ENCODE assay signal across 11 cellular contexts in genomic region chr2:46134531-46135229, GRCh38.
DNase-seq lines count a peak whose midpoint lies in the region; FAIRE-seq lines count a peak whose summit lies in the region.
"Had no signal": no experiment of that assay in that cellular context is flagged by ENCODE, and none has a peak within 500 bp of the region (broad histone marks: within the 10 kb centered on the region; RNA-seq: fewer than 3 reads in every experiment).

No MANE protein-coding gene starts in this region.

- H3K9me3 ChIP-seq in esophagus (ENCODE audit: control insufficient read depth in 2 of 2, insufficient read depth in 1 of 2, low read depth in 1 of 2, low read length in 1 of 2) (no peaks in the 10 kb centered on the region), mucosa of rectum (ENCODE audit: control insufficient read depth in 2 of 2, low read length in 2 of 2) (no peaks in the 10 kb centered on the region)

- DNase-seq in A172 (ENCODE audit: low spot score) (peak; percentile 78), NCI-H2171 (lab: John Stamatoyannopoulos, UW) (peak; percentile 81), frontal cortex (ENCODE audit: low spot score in 2 of 2) (no peak), mucosa of gallbladder (ENCODE audit: low spot score) (no peak), NCI-H2227 treated with DMSO at 0.1 percent for 48 hours (lab: John Stamatoyannopoulos, UW) (no peak)
- DNase-seq in activated effector memory CD4-positive, alpha-beta T cell treated with Interleukin-2 at 50 U/mL for 16 hours = no peak
- DNase-seq: activated naive CD4-positive, alpha-beta T cell treated with anti-CD3 and anti-CD28 coated beads for 36 hours; natural killer cell had no signal

- H3K9ac ChIP-seq in mucosa of rectum (ENCODE audit: low read depth in 1 of 2, low read length in 2 of 2) = no peak overlapping the region

- peak overlapping the region; percentile 8 to 79 for H3K27ac ChIP-seq in esophagus (ENCODE audit: low read depth in 2 of 2, low read length in 1 of 2)
- H3K27ac ChIP-seq in mucosa of rectum (ENCODE audit: low read depth in 2 of 2, low read length in 2 of 2) = peak overlapping the region; percentile 6 to 13

- H3K36me3 ChIP-seq in esophagus (ENCODE audit: control insufficient read depth in 2 of 2, insufficient read depth in 2 of 2, low read length in 1 of 2) (no peaks in the 10 kb centered on the region), mucosa of rectum (ENCODE audit: control insufficient read depth in 2 of 2, insufficient read depth in 2 of 2, low read length in 2 of 2) (no peaks in the 10 kb centered on the region)

- WGBS in esophagus, 2 donors = 34 to 48% methylated on average over 8 of the region's 8 CpGs

- no peak for FAIRE-seq in frontal cortex (lab: Jason Lieb, UNC)
- FAIRE-seq: TTC549 had no signal

- H3K4me1 ChIP-seq in esophagus (ENCODE audit: control insufficient read depth in 2 of 2, insufficient read depth in 2 of 2, low read length in 1 of 2) (peaks cover 2 to 6% of the 10 kb centered on the region in 2 donors), mucosa of rectum (ENCODE audit: control insufficient read depth in 2 of 2, insufficient read depth in 2 of 2, low read length in 2 of 2) (no peaks in the 10 kb centered on the region)

- H3K27me3 ChIP-seq in esophagus (ENCODE audit: control insufficient read depth in 1 of 2, insufficient read depth in 2 of 2, low read length in 2 of 2) (no peaks in the 10 kb centered on the region), mucosa of rectum (ENCODE audit: control insufficient read depth in 2 of 2, insufficient read depth in 2 of 2, low read length in 2 of 2) (no peaks in the 10 kb centered on the region)

- no peak overlapping the region for H3K4me3 ChIP-seq in esophagus (ENCODE audit: low read depth in 1 of 2, low read length in 2 of 2)
- H3K4me3 ChIP-seq in mucosa of rectum (ENCODE audit: low read length in 2 of 2) = no peak overlapping the region

Comparison
In these comparisons a context has a peak if more than half of its experiments do, and no peak if none do; other contexts are left out.
1. DNase-seq: peak in A172 (single experiment) and NCI-H2171 (single experiment); none in activated effector memory CD4-positive, alpha-beta T cell treated with Interleukin-2 at 50 U/mL for 16 hours (single experiment), frontal cortex (0 of 2), mucosa of gallbladder (single experiment) and NCI-H2227 treated with DMSO at 0.1 percent for 48 hours (single experiment).